Comparison of ENCODE assay signal across 11 cellular contexts in genomic region chr9:101586651-101587050, GRCh38. TPM values are rescaled to one million over a fixed set of nuclear protein-coding genes. Genes with fewer than 3 reads are reported as not detected.
A peak's percentile ranks its signal among the peaks of the same experiment; 100 is the strongest.
DNase-seq lines count a peak whose midpoint lies in the region; ATAC-seq and TF ChIP-seq lines count a peak whose summit lies in the region.
"Had no signal": no experiment of that assay in that cellular context is flagged by ENCODE, and none has a peak within 500 bp of the region (broad histone marks: within the 10 kb centered on the region; RNA-seq: fewer than 3 reads in every experiment).

No MANE protein-coding gene starts in this region.

- DNase-seq in activated CD8-positive, alpha-beta memory T cell treated with anti-CD3 and anti-CD28 coated beads, Interleukin-2, amount 10 ng/mL, durations not matched to agents 7 days and 5 days = peak; percentile 59
- no peak for DNase-seq in activated CD8-positive, alpha-beta memory T cell treated with anti-CD3 and anti-CD28 coated beads for 24 hours
- DNase-seq in kidney glomerular epithelial cell (lab: John Stamatoyannopoulos, UW) (no peak), DMS79 treated with DMSO at 0.1 percent for 48 hours (lab: John Stamatoyannopoulos, UW) (no peak), BE2C (no peak)
- DNase-seq: kidney, NCI-H2107 had no signal

- peaks cover 16% of the 10 kb centered on the region for H3K4me1 Mint-ChIP-seq in activated CD8-positive, alpha-beta memory T cell treated with anti-CD3 and anti-CD28 coated beads, Interleukin-2, amount 10 ng/mL, durations not matched to agents 7 days and 5 days

- no peaks in the 10 kb centered on the region for H3K36me3 ChIP-seq in neutrophil
- no peaks in the 10 kb centered on the region for H3K36me3 ChIP-seq in BE2C

- no peak overlapping the region for H3K4me3 ChIP-seq in neutrophil (ENCODE audit: low read depth in 1 of 2, low read length in 1 of 2)
- no peak overlapping the region for H3K4me3 ChIP-seq in BE2C (ENCODE audit: low read depth, low read length)

- no peaks in the 10 kb centered on the region for H3K9me3 ChIP-seq in neutrophil
- H3K9me3 ChIP-seq in BE2C = no peaks in the 10 kb centered on the region

- H3K36me3 Mint-ChIP-seq in activated CD8-positive, alpha-beta memory T cell treated with anti-CD3 and anti-CD28 coated beads, Interleukin-2, amount 10 ng/mL, durations not matched to agents 7 days and 5 days = peaks cover 3% of the 10 kb centered on the region

- TF ChIP-seq CTCF in neutrophil (IDR thresholded peaks at IDR 0.05) (no peak), BE2C (IDR thresholded peaks at IDR 0.05; ENCODE audit: low read depth, low read length) (no peak)

- no peak overlapping the region for H3K4me3 Mint-ChIP-seq in activated CD8-positive, alpha-beta memory T cell treated with anti-CD3 and anti-CD28 coated beads, Interleukin-2, amount 10 ng/mL, durations not matched to agents 7 days and 5 days

- peaks cover 2% of the 10 kb centered on the region for H3K27me3 Mint-ChIP-seq in activated CD8-positive, alpha-beta memory T cell treated with anti-CD3 and anti-CD28 coated beads, Interleukin-2, amount 10 ng/mL, durations not matched to agents 7 days and 5 days

- peak overlapping the region; percentile 80 for H3K27ac ChIP-seq in neutrophil

- H3K27me3 ChIP-seq in neutrophil (peaks cover 9% of the 10 kb centered on the region), BE2C (peaks cover 4% of the 10 kb centered on the region; the same call in 1 of the 2 replicates)

- CTCF ChIA-PET in activated CD8-positive, alpha-beta memory T cell treated with anti-CD3 and anti-CD28 coated beads, Interleukin-2, amount 10 ng/mL, durations not matched to agents 7 days and 5 days (lab: Charles Lee) = no interaction called here

- H3K27ac Mint-ChIP-seq in activated CD8-positive, alpha-beta memory T cell treated with anti-CD3 and anti-CD28 coated beads, Interleukin-2, amount 10 ng/mL, durations not matched to agents 7 days and 5 days = no peak overlapping the region

- H3K9me3 Mint-ChIP-seq in activated CD8-positive, alpha-beta memory T cell treated with anti-CD3 and anti-CD28 coated beads, Interleukin-2, amount 10 ng/mL, durations not matched to agents 7 days and 5 days (ENCODE audit: low read depth) = no peaks in the 10 kb centered on the region

- ATAC-seq in activated CD8-positive, alpha-beta memory T cell treated with anti-CD3 and anti-CD28 coated beads, Interleukin-2, amount 10 ng/mL, durations not matched to agents 7 days and 5 days = peak; percentile 94
- ATAC-seq in GM21737 (IDR thresholded peaks at IDR 0.05; ENCODE audit: unreplicated experiment) (peak; percentile 85), HG03460 (IDR thresholded peaks at IDR 0.05; ENCODE audit: unreplicated experiment) (peak; percentile 58)

- H3K4me1 ChIP-seq in neutrophil (ENCODE audit: control insufficient read depth in 1 of 2, insufficient read depth in 1 of 2, low read depth in 1 of 2, low read length in 1 of 2) = peaks cover 6 to 16% of the 10 kb centered on the region in 2 experiments
- no peaks in the 10 kb centered on the region for H3K4me1 ChIP-seq in BE2C

RNA-seq across cellular contexts. Expression of gene PPP3R2, which starts 8.1 kb away (rescaled TPM):
- not detected for total RNA-seq in activated CD8-positive, alpha-beta memory T cell treated with anti-CD3 and anti-CD28 coated beads, Interleukin-2, amount 10 ng/mL, durations not matched to agents 7 days and 5 days
- not detected for polyA plus RNA-seq in BE2C (2012; ENCODE audit: insufficient read depth, insufficient read length, low read depth)
- total RNA-seq: kidney, renal cortical epithelial cell had no signal

RNA-seq across cellular contexts. Expression of gene RNF20, which starts 53.0 kb away (rescaled TPM):
- 10 to 100 TPM; 39.0 to 40.6 TPM for total RNA-seq in activated CD8-positive, alpha-beta memory T cell treated with anti-CD3 and anti-CD28 coated beads, Interleukin-2, amount 10 ng/mL, durations not matched to agents 7 days and 5 days
- 31.4 TPM for polyA plus RNA-seq in BE2C (2012; ENCODE audit: insufficient read depth, insufficient read length, low read depth)
